ENCODE assay signal across 8 cellular contexts in the genomic region with DNA sequence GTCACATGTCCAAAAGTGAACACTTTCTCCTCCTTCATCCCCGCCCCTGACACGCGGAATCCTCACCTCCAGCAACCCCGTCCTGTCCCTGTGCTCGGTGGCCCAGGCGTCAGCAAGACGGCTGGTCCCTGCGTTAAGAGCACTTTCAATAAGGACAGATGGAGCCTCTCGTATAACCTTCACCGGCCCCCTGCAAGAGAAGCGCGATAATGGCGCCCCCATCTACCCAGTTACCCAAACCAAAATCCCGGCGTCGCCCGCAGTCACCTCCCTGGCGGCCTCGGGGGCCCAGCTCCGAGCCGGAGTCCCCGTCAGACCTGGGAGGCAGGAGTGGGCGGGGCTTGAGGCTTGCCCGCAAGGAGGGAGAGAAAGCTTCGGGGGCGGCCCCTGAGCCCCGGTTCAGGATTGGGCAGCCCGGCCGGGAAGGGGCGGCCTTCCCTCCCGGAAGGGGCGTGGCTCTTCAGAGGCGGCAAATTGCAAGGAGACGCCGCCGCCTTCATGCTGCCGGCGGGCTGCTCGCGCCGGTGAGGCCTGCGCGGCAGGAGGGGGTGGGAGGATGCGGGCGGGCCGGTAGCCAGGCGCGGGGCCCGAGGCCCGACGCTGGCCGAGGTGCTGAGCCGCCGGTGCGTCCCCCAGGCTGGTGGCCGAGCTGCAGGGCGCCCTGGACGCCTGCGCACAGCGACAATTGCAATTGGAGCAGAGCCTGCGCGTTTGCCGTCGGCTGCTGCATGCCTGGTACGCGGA. TPM values are rescaled to one million over a fixed set of nuclear protein-coding genes. Genes with fewer than 3 reads are reported as not detected.
A peak's percentile ranks its signal among the peaks of the same experiment; 100 is the strongest.
DNase-seq lines count a peak whose midpoint lies in the region; ATAC-seq and TF ChIP-seq lines count a peak whose summit lies in the region.

A gene with protein sequence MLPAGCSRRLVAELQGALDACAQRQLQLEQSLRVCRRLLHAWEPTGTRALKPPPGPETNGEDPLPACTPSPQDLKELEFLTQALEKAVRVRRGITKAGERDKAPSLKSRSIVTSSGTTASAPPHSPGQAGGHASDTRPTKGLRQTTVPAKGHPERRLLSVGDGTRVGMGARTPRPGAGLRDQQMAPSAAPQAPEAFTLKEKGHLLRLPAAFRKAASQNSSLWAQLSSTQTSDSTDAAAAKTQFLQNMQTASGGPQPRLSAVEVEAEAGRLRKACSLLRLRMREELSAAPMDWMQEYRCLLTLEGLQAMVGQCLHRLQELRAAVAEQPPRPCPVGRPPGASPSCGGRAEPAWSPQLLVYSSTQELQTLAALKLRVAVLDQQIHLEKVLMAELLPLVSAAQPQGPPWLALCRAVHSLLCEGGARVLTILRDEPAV (plus strand): TSS at position 463 of the 744 bp plus-strand sequence. CDS start 36 bp downstream, at position 499.

- H3K79me2 ChIP-seq in SU-DHL-6 (ENCODE audit: insufficient read depth, low read length) (peaks cover 14% of the 10 kb centered on the region; the same call in 1 of the 2 replicates), parathyroid adenoma (no peaks in the 10 kb centered on the region)

- H3K36me3 Mint-ChIP-seq in activated naive CD8-positive, alpha-beta T cell treated with anti-CD3 and anti-CD28 coated beads for 36 hours: peaks cover 9% of the 10 kb centered on the region

- H3K9me3 ChIP-seq in SU-DHL-6 (ENCODE audit: insufficient read depth, low read length) (no peaks in the 10 kb centered on the region), parathyroid adenoma (ENCODE audit: control insufficient read depth, low read length) (no peaks in the 10 kb centered on the region), transverse colon (no peaks in the 10 kb centered on the region)

- H3K4me1 Mint-ChIP-seq in activated naive CD8-positive, alpha-beta T cell treated with anti-CD3 and anti-CD28 coated beads for 36 hours: peaks cover 9% of the 10 kb centered on the region

- no peak for TF ChIP-seq EP300 in transverse colon (IDR thresholded peaks at IDR 0.05; ENCODE audit: low read depth)

- H3K4me1 ChIP-seq in parathyroid adenoma (peaks cover 9% of the 10 kb centered on the region), transverse colon (peaks cover 11 to 19% (median 15%) of the 10 kb centered on the region in 4 donors)

- peaks cover 23% of the 10 kb centered on the region for H3F3A ChIP-seq in SU-DHL-6 (ENCODE audit: insufficient read depth)

- TF ChIP-seq CTCF in SU-DHL-6 (IDR thresholded peaks at IDR 0.05; ENCODE audit: insufficient read depth, low read length, poor library complexity, severe bottlenecking): no peak
- no peak for TF ChIP-seq CTCF in parathyroid adenoma (IDR thresholded peaks at IDR 0.05)
- TF ChIP-seq CTCF in transverse colon (IDR thresholded peaks at IDR 0.05): no peak

- peak within 1 kb of the TSS; percentile 80 for H3K4me3 Mint-ChIP-seq in activated naive CD8-positive, alpha-beta T cell treated with anti-CD3 and anti-CD28 coated beads for 36 hours

- H3K4me3 ChIP-seq in SU-DHL-6 (ENCODE audit: insufficient read depth, low read length, poor library complexity, severe bottlenecking) (peak within 1 kb of the TSS; percentile 63), parathyroid adenoma (ENCODE audit: low read depth, low read length) (peak within 1 kb of the TSS; percentile 72), transverse colon (peak within 1 kb of the TSS; percentile 41 to 60 (median 49))

- H2AFZ ChIP-seq in SU-DHL-6 (ENCODE audit: low read depth, low read length, severe bottlenecking) (peak within 1 kb of the TSS; percentile 17), parathyroid adenoma (peak within 1 kb of the TSS; percentile 98)

- in situ Hi-C loops in transverse colon (cut with MboI; ENCODE audit: low pct_ligation_motif_present in 1 of 4, low pct_unique_long_range_greater_than_20kb in 1 of 4, low sequenced_read_pairs in 3 of 4): no loop called here

- no peaks in the 10 kb centered on the region for H3K9me2 ChIP-seq in SU-DHL-6 (replicated peaks; ENCODE audit: insufficient read depth, low read length)

- H3K36me3 ChIP-seq in SU-DHL-6 (ENCODE audit: low read length): peaks cover 3% of the 10 kb centered on the region; the same call in 1 of the 2 replicates
- H3K36me3 ChIP-seq in parathyroid adenoma (ENCODE audit: control insufficient read depth, insufficient read depth, low read length): no peaks in the 10 kb centered on the region
- H3K36me3 ChIP-seq in transverse colon: no peaks in the 10 kb centered on the region

- H3K4me2 ChIP-seq in SU-DHL-6 (ENCODE audit: low read depth, low read length, poor library complexity, severe bottlenecking): peak within 1 kb of the TSS; percentile 65
- peak within 1 kb of the TSS; percentile 82 for H3K4me2 ChIP-seq in parathyroid adenoma (ENCODE audit: low read length)

- H3K9ac ChIP-seq in SU-DHL-6 (ENCODE audit: low read length) (peak within 1 kb of the TSS; percentile 76), parathyroid adenoma (no peak within 1 kb of the TSS)

- ATAC-seq in HG02678 (IDR thresholded peaks at IDR 0.05; ENCODE audit: unreplicated experiment) (peak; percentile 89), Right ventricle myocardium superior (ENCODE audit: poor library complexity) (peak; percentile 100)

- DNase-seq in NCI-H1417 (lab: John Stamatoyannopoulos, UW): peak; percentile 97 to 100 (median 97)
- DNase-seq in activated naive CD8-positive, alpha-beta T cell treated with anti-CD3 and anti-CD28 coated beads for 36 hours: peak; percentile 99
- peak; percentile 98 for DNase-seq in Right ventricle myocardium superior
- DNase-seq in transverse colon: peak; percentile 97

- WGBS in transverse colon (ENCODE audit: low coverage in 1 of 2), 2 donors: 0% methylated on average over 2 to 51 of the region's 66 CpGs

- intact Hi-C loops in Right ventricle myocardium superior (cut with DNase I): no loop called here
- intact Hi-C loops in transverse colon (cut with DNase I; ENCODE audit: low total_unique reads): no loop called here

- H3K27ac ChIP-seq in SU-DHL-6 (ENCODE audit: low read depth, low read length): peak within 1 kb of the TSS; percentile 67
- H3K27ac ChIP-seq in parathyroid adenoma: peak within 1 kb of the TSS; percentile 16
- H3K27ac ChIP-seq in transverse colon: peak within 1 kb of the TSS; percentile 11 to 58 (median 19)

- H3K27me3 Mint-ChIP-seq in activated naive CD8-positive, alpha-beta T cell treated with anti-CD3 and anti-CD28 coated beads for 36 hours: no peaks in the 10 kb centered on the region

- H3K27me3 ChIP-seq in SU-DHL-6 (ENCODE audit: low read length) (no peaks in the 10 kb centered on the region), parathyroid adenoma (ENCODE audit: control insufficient read depth, insufficient read depth, low read length) (no peaks in the 10 kb centered on the region), transverse colon (no peaks in the 10 kb centered on the region)

- TF ChIP-seq POLR2A in GM10847 (IDR thresholded peaks at IDR 0.05; ENCODE audit: extremely low read depth, insufficient read length) (peak; percentile 53), transverse colon (IDR thresholded peaks at IDR 0.05) (no peak)

- H4K20me1 ChIP-seq in SU-DHL-6 (ENCODE audit: low read depth, low read length): no peaks in the 10 kb centered on the region

- H3K9me3 Mint-ChIP-seq in activated naive CD8-positive, alpha-beta T cell treated with anti-CD3 and anti-CD28 coated beads for 36 hours: no peaks in the 10 kb centered on the region

- H3K27ac Mint-ChIP-seq in activated naive CD8-positive, alpha-beta T cell treated with anti-CD3 and anti-CD28 coated beads for 36 hours: peak within 1 kb of the TSS; percentile 73

RNA-seq across cellular contexts. Expression of the gene that starts here (rescaled TPM):
- total RNA-seq in activated naive CD8-positive, alpha-beta T cell treated with anti-CD3 and anti-CD28 coated beads for 36 hours: 10 to 100 TPM; 24.0 to 26.5 TPM
- total RNA-seq in Right ventricle myocardium superior (1.0 TPM), transverse colon (1 to 10 TPM in 2 of 4 donors, not detected in 2; 1.4 to 2.3 TPM)

Comparison
In these comparisons a context has a peak if more than half of its experiments do, and no peak if none do; other contexts are left out.
1. Peak in every context shown above with its lines: DNase-seq, ATAC-seq, H3K4me3 ChIP-seq and H3K27ac ChIP-seq.
2. RNA of the gene that starts here (total RNA-seq): 24.0 to 26.5 TPM in activated naive CD8-positive, alpha-beta T cell treated with anti-CD3 and anti-CD28 coated beads for 36 hours; 1.4 to 2.3 TPM in transverse colon and 1.0 TPM in Right ventricle myocardium superior (single experiment); every median in the first group is over 4 times any median in the second.
3. H3K27ac ChIP-seq: peak in every context shown above with its lines; median percentile 67 in SU-DHL-6; 19 in transverse colon; 16 in parathyroid adenoma.